In the genomic region with DNA sequence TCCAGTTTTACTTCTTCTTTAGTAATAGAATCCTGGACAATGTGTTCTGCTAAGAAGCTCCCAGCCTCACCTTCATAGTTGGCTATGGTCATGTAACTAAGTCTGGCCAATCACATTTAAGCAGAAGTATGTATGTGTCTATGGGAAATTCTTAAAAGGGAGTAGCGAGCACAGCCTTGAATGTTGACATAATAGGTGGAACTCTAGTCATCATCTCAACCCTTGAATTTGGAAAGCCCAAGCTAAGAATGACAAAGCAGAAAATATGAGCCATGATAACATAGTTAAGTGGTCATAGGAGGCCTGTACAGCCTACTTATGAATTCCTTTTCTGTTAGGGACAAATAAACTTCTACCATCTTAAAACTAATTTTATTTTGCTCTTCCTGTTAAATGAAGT, we compare ENCODE assay signal across 17 cellular contexts.
A peak's percentile ranks its signal among the peaks of the same experiment; 100 is the strongest.
DNase-seq lines count a peak whose midpoint lies in the region; TF ChIP-seq lines count a peak whose summit lies in the region.
"Had no signal": no experiment of that assay in that cellular context is flagged by ENCODE, and none has a peak within 500 bp of the region (broad histone marks: within the 10 kb centered on the region; RNA-seq: fewer than 3 reads in every experiment).

No MANE protein-coding gene starts in this region.

- no peaks in the 10 kb centered on the region for H3K27me3 ChIP-seq in adipocyte (replicated peaks; ENCODE audit: control insufficient read depth, insufficient read depth, low read length)
- H3K27me3 ChIP-seq in vagina: no peaks in the 10 kb centered on the region
- H3K27me3 ChIP-seq in spleen (replicated peaks in 1 of 7): no peaks in the 10 kb centered on the region
- H3K27me3 ChIP-seq: BLaER1 treated with 17β-estradiol and CSF1 and Interleukin-3, amounts not matched to agents 10 nM and 100 nM had no signal

- H3K9me3 ChIP-seq in adipocyte (ENCODE audit: control insufficient read depth, low read length) (no peaks in the 10 kb centered on the region), vagina (no peaks in the 10 kb centered on the region), spleen (no peaks in the 10 kb centered on the region)
- H3K9me3 ChIP-seq: BLaER1 treated with 17β-estradiol and CSF1 and Interleukin-3, amounts not matched to agents 10 nM and 100 nM; HAP-1 had no signal

- 70 to 95% (median 77%) methylated on average over 1 of the region's 1 CpG for WGBS in spleen, 5 donors

- H3K4me3 ChIP-seq in adipocyte (ENCODE audit: low read length): no peak overlapping the region
- H3K4me3 ChIP-seq in vagina: no peak overlapping the region
- H3K4me3 ChIP-seq in spleen: no peak overlapping the region
- H3K4me3 ChIP-seq: BLaER1 treated with 17β-estradiol and CSF1 and Interleukin-3, amounts not matched to agents 10 nM and 100 nM; HAP-1 had no signal

- intact Hi-C loops in vagina (cut with DNase I) (no loop called here), spleen (cut with DNase I; ENCODE audit: low total_unique reads) (no loop called here)

- H3K36me3 ChIP-seq in adipocyte (ENCODE audit: control insufficient read depth, insufficient read depth, low read length, severe bottlenecking) (no peaks in the 10 kb centered on the region), vagina (no peaks in the 10 kb centered on the region), spleen (no peaks in the 10 kb centered on the region)
- H3K36me3 ChIP-seq: BLaER1 treated with 17β-estradiol and CSF1 and Interleukin-3, amounts not matched to agents 10 nM and 100 nM; HAP-1 had no signal

- H3K9ac ChIP-seq in adipocyte (ENCODE audit: low read length): no peak overlapping the region
- H3K9ac ChIP-seq: BLaER1 treated with 17β-estradiol and CSF1 and Interleukin-3, amounts not matched to agents 10 nM and 100 nM had no signal

- H3K27ac ChIP-seq in vagina: no peak overlapping the region
- H3K27ac ChIP-seq in spleen: no peak overlapping the region
- H3K27ac ChIP-seq: BLaER1 treated with 17β-estradiol and CSF1 and Interleukin-3, amounts not matched to agents 10 nM and 100 nM had no signal

- no peak for TF ChIP-seq CTCF in vagina (IDR thresholded peaks at IDR 0.05)
- TF ChIP-seq CTCF in spleen (IDR thresholded peaks at IDR 0.05 in 8 of 11, conservative IDR thresholded peaks at IDR 0.05 in 3 of 11): no peak

- no peak for TF ChIP-seq POLR2A in vagina (IDR thresholded peaks at IDR 0.05)
- TF ChIP-seq POLR2A in spleen (IDR thresholded peaks at IDR 0.05): no peak

- H3K4me1 ChIP-seq in adipocyte (ENCODE audit: control insufficient read depth, insufficient read depth, low read length) (peaks cover 12% of the 10 kb centered on the region), vagina (peaks cover 6% of the 10 kb centered on the region), spleen (no peaks in the 10 kb centered on the region)
- H3K4me1 ChIP-seq: BLaER1 treated with 17β-estradiol and CSF1 and Interleukin-3, amounts not matched to agents 10 nM and 100 nM; HAP-1 had no signal

- DNase-seq in EH (ENCODE audit: low read depth) (peak; percentile 27), adipocyte (ENCODE audit: low read depth) (peak; percentile 18), fibroblast of peridontal ligament (ENCODE audit: extremely low read depth) (peak; percentile 32), stromal cell of bone marrow (ENCODE audit: low read depth) (peak; percentile 8), vagina (ENCODE audit: extremely low spot score in 2 of 2) (no peak), KG1 (lab: John Stamatoyannopoulos, UW) (no peak), spleen (no peak)
- DNase-seq: CD8-positive, alpha-beta memory T cell; DMS79 treated with DMSO at 0.1 percent for 48 hours; GF-D8; NCI-H1417 treated with DMSO at 0.1 percent for 48 hours; NCI-H1930; NCI-H226; NCI-H524 treated with DMSO at 0.1 percent for 48 hours; PC-3 had no signal

Comparison
In these comparisons a context has a peak if more than half of its experiments do, and no peak if none do; other contexts are left out.
1. DNase-seq: peak in EH (single experiment), adipocyte (single experiment), fibroblast of peridontal ligament (single experiment) and stromal cell of bone marrow (single experiment); none in vagina (0 of 2), KG1 (single experiment) and spleen (single experiment).